Comparison of ENCODE assay signal across 1 cellular context in the genomic region with DNA sequence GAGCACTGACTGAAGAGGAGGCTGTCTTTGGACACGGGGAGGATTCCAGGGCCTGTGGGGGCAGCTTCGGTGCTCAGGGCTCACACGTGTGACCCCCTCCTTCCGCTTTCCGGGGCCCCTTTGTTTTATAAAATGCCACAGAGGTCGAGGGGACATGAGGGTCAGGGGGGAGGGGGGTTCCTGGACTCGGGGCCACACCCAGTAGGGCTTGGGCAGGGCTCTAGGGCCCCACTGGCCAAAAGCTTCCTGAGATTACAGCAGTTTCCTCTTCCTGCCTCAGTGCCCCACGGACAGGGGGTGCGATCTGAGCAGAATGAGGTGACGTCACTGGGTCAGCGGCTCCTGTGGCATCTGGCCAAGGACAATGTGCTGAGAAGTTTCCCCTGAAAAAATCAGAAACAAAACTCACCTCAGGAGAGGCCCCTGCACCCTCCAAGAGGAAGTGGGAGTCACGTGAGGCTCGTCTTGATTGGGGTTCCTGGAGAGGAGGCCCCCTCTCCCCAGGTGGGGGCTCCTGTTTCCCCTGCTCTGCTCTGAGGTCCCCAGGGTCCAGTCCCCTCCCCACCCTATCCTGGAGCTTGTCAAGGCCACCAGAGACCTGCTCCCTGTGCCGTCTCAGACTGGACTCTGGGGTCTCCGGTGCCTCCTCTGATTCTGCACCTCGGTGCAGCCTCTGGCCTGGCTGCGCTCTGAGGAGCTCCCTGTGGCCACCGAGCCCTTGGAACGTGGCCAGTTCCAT.
TF ChIP-seq lines count a peak whose summit lies in the region.

No MANE protein-coding gene starts in this region.

TF ChIP-seq in K562, 482 proteins besides CTCF, POLR2A, EP300 and RAD21 (continued from another document and continues in another):
- TF ChIP-seq, protein P1, sequence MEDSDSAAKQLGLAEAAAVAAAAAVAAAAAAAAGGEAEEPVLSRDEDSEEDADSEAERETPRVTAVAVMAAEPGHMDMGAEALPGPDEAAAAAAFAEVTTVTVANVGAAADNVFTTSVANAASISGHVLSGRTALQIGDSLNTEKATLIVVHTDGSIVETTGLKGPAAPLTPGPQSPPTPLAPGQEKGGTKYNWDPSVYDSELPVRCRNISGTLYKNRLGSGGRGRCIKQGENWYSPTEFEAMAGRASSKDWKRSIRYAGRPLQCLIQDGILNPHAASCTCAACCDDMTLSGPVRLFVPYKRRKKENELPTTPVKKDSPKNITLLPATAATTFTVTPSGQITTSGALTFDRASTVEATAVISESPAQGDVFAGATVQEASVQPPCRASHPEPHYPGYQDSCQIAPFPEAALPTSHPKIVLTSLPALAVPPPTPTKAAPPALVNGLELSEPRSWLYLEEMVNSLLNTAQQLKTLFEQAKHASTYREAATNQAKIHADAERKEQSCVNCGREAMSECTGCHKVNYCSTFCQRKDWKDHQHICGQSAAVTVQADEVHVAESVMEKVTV (CRISPR knock-in tag; IDR thresholded peaks at IDR 0.05), result no peak
- TF ChIP-seq JUN (IDR thresholded peaks at IDR 0.05; ENCODE audit: borderline replicate concordance, low read depth, low read length) (peak; percentile 76), JUN (CRISPR knock-in tag; IDR thresholded peaks at IDR 0.05; ENCODE audit: borderline replicate concordance) (0 out of 2 replicates have a peak, but pooled peaks have one; percentile 8), ZNF253 (CRISPR knock-in tag; conservative IDR thresholded peaks at IDR 0.05) (no peak), RCOR1 (IDR thresholded peaks at IDR 0.05; ENCODE audit: borderline replicate concordance in 1 of 2, low read depth in 2 of 2, low read length in 2 of 2) (peak; percentile 22 to 34; a peak in 1 of 4 replicates), ZNF57 (CRISPR knock-in tag; IDR thresholded peaks at IDR 0.05) (no peak), HNRNPK (IDR thresholded peaks at IDR 0.05; ENCODE audit: low read depth, low read length, poor library complexity, severe bottlenecking) (no peak), FOXK1 (CRISPR knock-in tag; IDR thresholded peaks at IDR 0.05; ENCODE audit: borderline replicate concordance) (no peak), LARP7 (IDR thresholded peaks at IDR 0.05) (no peak), NR4A1 (CRISPR knock-in tag; IDR thresholded peaks at IDR 0.05) (no peak), NR4A1 (tag; IDR thresholded peaks at IDR 0.05) (no peak), RBM14 (IDR thresholded peaks at IDR 0.05; ENCODE audit: borderline replicate concordance, insufficient read depth, low read depth, low read length) (no peak), BRD9 (IDR thresholded peaks at IDR 0.05; ENCODE audit: low read depth, partially characterized antibody) (peak; percentile 70), ZNF143 (CRISPR knock-in tag; IDR thresholded peaks at IDR 0.05) (no peak), FUS (optimal IDR thresholded peaks at IDR 0.05; ENCODE audit: low read depth, low read length) (no peak), HOXB6 (CRISPR knock-in tag; IDR thresholded peaks at IDR 0.05; ENCODE audit: borderline replicate concordance) (no peak), BHLHE40 (IDR thresholded peaks at IDR 0.05; ENCODE audit: low read length) (peak; percentile 94), ZNF324 (CRISPR knock-in tag; IDR thresholded peaks at IDR 0.05) (no peak), ARID1B (IDR thresholded peaks at IDR 0.05) (peak; percentile 45; the same call in 1 of the 2 replicates), WHSC1 (IDR thresholded peaks at IDR 0.05; ENCODE audit: low read length) (no peak), CREM (IDR thresholded peaks at IDR 0.05; ENCODE audit: low read depth) (peak; percentile 83), GATA2 (CRISPR knock-in tag; IDR thresholded peaks at IDR 0.05) (no peak), PHF20 (IDR thresholded peaks at IDR 0.05; ENCODE audit: partially characterized antibody) (no peak)
- TF ChIP-seq, protein P2, sequence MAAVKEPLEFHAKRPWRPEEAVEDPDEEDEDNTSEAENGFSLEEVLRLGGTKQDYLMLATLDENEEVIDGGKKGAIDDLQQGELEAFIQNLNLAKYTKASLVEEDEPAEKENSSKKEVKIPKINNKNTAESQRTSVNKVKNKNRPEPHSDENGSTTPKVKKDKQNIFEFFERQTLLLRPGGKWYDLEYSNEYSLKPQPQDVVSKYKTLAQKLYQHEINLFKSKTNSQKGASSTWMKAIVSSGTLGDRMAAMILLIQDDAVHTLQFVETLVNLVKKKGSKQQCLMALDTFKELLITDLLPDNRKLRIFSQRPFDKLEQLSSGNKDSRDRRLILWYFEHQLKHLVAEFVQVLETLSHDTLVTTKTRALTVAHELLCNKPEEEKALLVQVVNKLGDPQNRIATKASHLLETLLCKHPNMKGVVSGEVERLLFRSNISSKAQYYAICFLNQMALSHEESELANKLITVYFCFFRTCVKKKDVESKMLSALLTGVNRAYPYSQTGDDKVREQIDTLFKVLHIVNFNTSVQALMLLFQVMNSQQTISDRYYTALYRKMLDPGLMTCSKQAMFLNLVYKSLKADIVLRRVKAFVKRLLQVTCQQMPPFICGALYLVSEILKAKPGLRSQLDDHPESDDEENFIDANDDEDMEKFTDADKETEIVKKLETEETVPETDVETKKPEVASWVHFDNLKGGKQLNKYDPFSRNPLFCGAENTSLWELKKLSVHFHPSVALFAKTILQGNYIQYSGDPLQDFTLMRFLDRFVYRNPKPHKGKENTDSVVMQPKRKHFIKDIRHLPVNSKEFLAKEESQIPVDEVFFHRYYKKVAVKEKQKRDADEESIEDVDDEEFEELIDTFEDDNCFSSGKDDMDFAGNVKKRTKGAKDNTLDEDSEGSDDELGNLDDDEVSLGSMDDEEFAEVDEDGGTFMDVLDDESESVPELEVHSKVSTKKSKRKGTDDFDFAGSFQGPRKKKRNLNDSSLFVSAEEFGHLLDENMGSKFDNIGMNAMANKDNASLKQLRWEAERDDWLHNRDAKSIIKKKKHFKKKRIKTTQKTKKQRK (IDR thresholded peaks at IDR 0.05; ENCODE audit: borderline replicate concordance, low read depth, low read length), result no peak
- TF ChIP-seq, protein P3, sequence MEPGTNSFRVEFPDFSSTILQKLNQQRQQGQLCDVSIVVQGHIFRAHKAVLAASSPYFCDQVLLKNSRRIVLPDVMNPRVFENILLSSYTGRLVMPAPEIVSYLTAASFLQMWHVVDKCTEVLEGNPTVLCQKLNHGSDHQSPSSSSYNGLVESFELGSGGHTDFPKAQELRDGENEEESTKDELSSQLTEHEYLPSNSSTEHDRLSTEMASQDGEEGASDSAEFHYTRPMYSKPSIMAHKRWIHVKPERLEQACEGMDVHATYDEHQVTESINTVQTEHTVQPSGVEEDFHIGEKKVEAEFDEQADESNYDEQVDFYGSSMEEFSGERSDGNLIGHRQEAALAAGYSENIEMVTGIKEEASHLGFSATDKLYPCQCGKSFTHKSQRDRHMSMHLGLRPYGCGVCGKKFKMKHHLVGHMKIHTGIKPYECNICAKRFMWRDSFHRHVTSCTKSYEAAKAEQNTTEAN (CRISPR knock-in tag; IDR thresholded peaks at IDR 0.05), result no peak
- TF ChIP-seq, protein P4, sequence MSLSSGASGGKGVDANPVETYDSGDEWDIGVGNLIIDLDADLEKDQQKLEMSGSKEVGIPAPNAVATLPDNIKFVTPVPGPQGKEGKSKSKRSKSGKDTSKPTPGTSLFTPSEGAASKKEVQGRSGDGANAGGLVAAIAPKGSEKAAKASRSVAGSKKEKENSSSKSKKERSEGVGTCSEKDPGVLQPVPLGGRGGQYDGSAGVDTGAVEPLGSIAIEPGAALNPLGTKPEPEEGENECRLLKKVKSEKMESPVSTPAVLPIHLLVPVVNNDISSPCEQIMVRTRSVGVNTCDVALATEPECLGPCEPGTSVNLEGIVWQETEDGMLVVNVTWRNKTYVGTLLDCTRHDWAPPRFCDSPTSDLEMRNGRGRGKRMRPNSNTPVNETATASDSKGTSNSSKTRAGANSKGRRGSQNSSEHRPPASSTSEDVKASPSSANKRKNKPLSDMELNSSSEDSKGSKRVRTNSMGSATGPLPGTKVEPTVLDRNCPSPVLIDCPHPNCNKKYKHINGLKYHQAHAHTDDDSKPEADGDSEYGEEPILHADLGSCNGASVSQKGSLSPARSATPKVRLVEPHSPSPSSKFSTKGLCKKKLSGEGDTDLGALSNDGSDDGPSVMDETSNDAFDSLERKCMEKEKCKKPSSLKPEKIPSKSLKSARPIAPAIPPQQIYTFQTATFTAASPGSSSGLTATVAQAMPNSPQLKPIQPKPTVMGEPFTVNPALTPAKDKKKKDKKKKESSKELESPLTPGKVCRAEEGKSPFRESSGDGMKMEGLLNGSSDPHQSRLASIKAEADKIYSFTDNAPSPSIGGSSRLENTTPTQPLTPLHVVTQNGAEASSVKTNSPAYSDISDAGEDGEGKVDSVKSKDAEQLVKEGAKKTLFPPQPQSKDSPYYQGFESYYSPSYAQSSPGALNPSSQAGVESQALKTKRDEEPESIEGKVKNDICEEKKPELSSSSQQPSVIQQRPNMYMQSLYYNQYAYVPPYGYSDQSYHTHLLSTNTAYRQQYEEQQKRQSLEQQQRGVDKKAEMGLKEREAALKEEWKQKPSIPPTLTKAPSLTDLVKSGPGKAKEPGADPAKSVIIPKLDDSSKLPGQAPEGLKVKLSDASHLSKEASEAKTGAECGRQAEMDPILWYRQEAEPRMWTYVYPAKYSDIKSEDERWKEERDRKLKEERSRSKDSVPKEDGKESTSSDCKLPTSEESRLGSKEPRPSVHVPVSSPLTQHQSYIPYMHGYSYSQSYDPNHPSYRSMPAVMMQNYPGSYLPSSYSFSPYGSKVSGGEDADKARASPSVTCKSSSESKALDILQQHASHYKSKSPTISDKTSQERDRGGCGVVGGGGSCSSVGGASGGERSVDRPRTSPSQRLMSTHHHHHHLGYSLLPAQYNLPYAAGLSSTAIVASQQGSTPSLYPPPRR (CRISPR knock-in tag; IDR thresholded peaks at IDR 0.05; ENCODE audit: borderline replicate concordance), result no peak
- TF ChIP-seq, protein P5, sequence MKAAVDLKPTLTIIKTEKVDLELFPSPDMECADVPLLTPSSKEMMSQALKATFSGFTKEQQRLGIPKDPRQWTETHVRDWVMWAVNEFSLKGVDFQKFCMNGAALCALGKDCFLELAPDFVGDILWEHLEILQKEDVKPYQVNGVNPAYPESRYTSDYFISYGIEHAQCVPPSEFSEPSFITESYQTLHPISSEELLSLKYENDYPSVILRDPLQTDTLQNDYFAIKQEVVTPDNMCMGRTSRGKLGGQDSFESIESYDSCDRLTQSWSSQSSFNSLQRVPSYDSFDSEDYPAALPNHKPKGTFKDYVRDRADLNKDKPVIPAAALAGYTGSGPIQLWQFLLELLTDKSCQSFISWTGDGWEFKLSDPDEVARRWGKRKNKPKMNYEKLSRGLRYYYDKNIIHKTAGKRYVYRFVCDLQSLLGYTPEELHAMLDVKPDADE (conservative IDR thresholded peaks at IDR 0.05; ENCODE audit: control insufficient read depth, low read depth, low read length), result no peak
- TF ChIP-seq, protein P6, sequence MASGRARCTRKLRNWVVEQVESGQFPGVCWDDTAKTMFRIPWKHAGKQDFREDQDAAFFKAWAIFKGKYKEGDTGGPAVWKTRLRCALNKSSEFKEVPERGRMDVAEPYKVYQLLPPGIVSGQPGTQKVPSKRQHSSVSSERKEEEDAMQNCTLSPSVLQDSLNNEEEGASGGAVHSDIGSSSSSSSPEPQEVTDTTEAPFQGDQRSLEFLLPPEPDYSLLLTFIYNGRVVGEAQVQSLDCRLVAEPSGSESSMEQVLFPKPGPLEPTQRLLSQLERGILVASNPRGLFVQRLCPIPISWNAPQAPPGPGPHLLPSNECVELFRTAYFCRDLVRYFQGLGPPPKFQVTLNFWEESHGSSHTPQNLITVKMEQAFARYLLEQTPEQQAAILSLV (tag; IDR thresholded peaks at IDR 0.05), result no peak
- TF ChIP-seq, protein P7, sequence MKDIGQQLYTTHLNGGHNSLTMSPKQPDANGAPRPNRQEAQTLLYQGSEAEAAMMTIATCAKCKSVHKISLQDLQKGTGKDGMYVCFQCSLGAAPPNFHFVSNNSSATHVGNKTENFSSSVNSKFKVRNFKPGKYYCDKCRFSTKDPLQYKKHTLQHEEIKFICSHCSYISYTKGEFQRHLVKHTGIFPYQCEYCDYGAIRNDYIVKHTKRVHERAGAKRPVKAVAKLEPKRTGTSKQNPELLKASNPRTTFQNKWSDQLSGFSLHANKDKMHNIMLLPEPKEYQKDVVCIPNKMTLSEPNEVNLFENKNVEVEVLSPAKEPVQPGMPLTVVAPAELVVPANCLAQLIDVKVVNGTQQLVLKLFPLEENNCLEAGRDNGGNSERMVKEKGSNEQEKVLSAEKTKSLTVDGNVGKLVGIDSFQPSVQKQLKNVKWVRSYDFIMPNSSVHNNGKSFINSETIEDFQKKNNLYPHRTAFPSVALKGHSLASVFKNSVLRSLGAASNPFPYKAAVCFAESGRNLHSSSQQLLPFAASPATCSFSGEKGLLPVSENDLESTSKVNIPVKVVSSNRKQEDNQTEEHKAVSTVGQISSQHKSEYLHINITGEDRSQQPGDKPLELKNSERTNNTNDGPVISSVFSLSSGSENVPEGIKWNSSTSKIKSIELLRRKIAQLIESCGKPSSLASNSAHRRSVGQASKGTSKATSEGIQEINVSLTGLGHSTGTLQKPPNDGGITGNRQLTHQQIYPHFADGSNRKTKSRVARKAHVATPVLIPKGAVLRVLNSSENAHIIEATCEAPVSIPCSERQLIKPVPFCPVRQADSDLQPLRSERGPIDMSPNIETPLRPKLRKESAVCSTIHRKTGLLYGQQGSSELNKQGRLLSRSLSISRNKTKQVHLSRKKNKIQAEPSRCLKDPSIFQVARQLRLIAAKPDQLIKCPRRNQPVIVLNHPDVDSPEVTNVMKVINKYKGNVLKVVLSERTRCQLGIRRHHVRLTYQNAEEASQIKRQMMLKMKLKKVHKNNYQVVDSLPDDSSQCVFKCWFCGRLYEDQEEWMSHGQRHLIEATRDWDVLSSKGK (CRISPR knock-in tag; IDR thresholded peaks at IDR 0.05), result no peak
- TF ChIP-seq, protein P8, sequence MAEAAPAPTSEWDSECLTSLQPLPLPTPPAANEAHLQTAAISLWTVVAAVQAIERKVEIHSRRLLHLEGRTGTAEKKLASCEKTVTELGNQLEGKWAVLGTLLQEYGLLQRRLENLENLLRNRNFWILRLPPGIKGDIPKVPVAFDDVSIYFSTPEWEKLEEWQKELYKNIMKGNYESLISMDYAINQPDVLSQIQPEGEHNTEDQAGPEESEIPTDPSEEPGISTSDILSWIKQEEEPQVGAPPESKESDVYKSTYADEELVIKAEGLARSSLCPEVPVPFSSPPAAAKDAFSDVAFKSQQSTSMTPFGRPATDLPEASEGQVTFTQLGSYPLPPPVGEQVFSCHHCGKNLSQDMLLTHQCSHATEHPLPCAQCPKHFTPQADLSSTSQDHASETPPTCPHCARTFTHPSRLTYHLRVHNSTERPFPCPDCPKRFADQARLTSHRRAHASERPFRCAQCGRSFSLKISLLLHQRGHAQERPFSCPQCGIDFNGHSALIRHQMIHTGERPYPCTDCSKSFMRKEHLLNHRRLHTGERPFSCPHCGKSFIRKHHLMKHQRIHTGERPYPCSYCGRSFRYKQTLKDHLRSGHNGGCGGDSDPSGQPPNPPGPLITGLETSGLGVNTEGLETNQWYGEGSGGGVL (CRISPR knock-in tag; IDR thresholded peaks at IDR 0.05), result no peak
